Comparison of ENCODE assay signal across 9 cellular contexts in the genomic region with DNA sequence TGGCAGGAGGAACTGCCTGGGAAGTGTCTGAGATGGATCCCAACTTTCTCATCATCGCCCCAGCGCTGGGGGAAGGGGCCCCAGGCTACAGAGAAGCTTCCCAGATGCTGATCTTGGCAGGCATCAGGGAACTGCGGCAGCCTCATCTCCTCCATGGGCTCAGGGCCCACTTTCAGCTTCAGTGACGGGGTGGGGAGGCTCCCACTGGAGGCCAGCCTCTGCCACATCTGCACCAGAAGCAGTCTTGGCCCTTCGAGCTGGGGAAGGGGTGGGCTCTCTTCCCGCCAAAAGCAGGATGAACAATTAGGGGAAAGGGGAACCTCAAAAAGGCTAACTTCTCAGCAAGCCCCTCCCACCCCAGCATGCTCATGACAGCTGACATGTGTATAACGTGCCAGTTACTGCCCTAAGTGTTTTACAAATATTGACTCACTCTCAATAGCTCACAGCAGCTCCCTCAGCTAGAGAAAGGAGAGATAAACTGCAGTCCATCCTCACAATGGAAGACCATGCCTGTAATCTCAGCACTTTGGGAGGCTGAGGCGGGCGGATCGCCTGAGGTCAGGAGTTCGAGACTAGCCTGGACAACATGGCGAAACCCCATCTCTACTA. TPM values are rescaled to one million over a fixed set of nuclear protein-coding genes. Genes with fewer than 3 reads are reported as not detected.
A peak's percentile ranks its signal among the peaks of the same experiment; 100 is the strongest.
DNase-seq lines count a peak whose midpoint lies in the region; TF ChIP-seq lines count a peak whose summit lies in the region.
"Had no signal": no experiment of that assay in that cellular context is flagged by ENCODE, and none has a peak within 500 bp of the region (broad histone marks: within the 10 kb centered on the region; RNA-seq: fewer than 3 reads in every experiment).

No MANE protein-coding gene starts in this region.

- H3K36me3 ChIP-seq in esophagus muscularis mucosa, result no peaks in the 10 kb centered on the region
- no peaks in the 10 kb centered on the region for H3K36me3 ChIP-seq in rectal smooth muscle tissue (ENCODE audit: control insufficient read depth, insufficient read depth, low read length)
- no peaks in the 10 kb centered on the region for H3K36me3 ChIP-seq in WERI-Rb-1

- intact Hi-C loops in esophagus muscularis mucosa (cut with DNase I), result no loop called here

- no peak for TF ChIP-seq POLR2A in esophagus muscularis mucosa (IDR thresholded peaks at IDR 0.05; ENCODE audit: low read depth)

- no peak for TF ChIP-seq EP300 in esophagus muscularis mucosa (IDR thresholded peaks at IDR 0.05)

- H3K4me1 ChIP-seq in esophagus muscularis mucosa, result peaks cover 15 to 30% (median 22%) of the 10 kb centered on the region in 4 donors
- H3K4me1 ChIP-seq in rectal smooth muscle tissue (ENCODE audit: control insufficient read depth, insufficient read depth, low read length), result no peaks in the 10 kb centered on the region

- H3K9me3 ChIP-seq in esophagus muscularis mucosa (no peaks in the 10 kb centered on the region), WERI-Rb-1 (ENCODE audit: severe bottlenecking) (no peaks in the 10 kb centered on the region)

- H3K27ac Mint-ChIP-seq in nephron progenitor cell, result no peak overlapping the region

- H3K27me3 ChIP-seq in esophagus muscularis mucosa (no peaks in the 10 kb centered on the region), rectal smooth muscle tissue (ENCODE audit: control insufficient read depth, insufficient read depth, low read length) (no peaks in the 10 kb centered on the region), WERI-Rb-1 (ENCODE audit: insufficient read depth, low read depth, severe bottlenecking) (no peaks in the 10 kb centered on the region)

- TF ChIP-seq CTCF in esophagus muscularis mucosa (IDR thresholded peaks at IDR 0.05) (no peak), nephron progenitor cell (IDR thresholded peaks at IDR 0.05) (no peak), WERI-Rb-1 (IDR thresholded peaks at IDR 0.05; ENCODE audit: low read depth, low read length) (no peak)

- H3K4me1 Mint-ChIP-seq in nephron progenitor cell, result peaks cover 16% of the 10 kb centered on the region

- no peak overlapping the region for H3K9ac ChIP-seq in rectal smooth muscle tissue (ENCODE audit: low read length)

- H3K9me3 Mint-ChIP-seq in nephron progenitor cell, result no peaks in the 10 kb centered on the region

- peak overlapping the region; percentile 38 to 73 (median 68) for H3K27ac ChIP-seq in esophagus muscularis mucosa (replicated peaks in 1 of 4)
- H3K27ac ChIP-seq in rectal smooth muscle tissue (ENCODE audit: low read depth, low read length), result peak overlapping the region; percentile 40
- H3K27ac ChIP-seq in WERI-Rb-1, result no peak overlapping the region
- H3K27ac ChIP-seq: PC-9 had no signal

- DNase-seq in GM04503 (ENCODE audit: low read depth) (peak; percentile 39), NCI-H345 (lab: John Stamatoyannopoulos, UW) (peak; percentile 95), esophagus muscularis mucosa (ENCODE audit: extremely low spot score) (peak; percentile 95), nephron progenitor cell (no peak), D341Med (ENCODE audit: low spot score) (no peak), WERI-Rb-1 (no peak), cerebellum (ENCODE audit: low spot score) (no peak)

- peaks cover 16% of the 10 kb centered on the region for H3K27me3 Mint-ChIP-seq in nephron progenitor cell (ENCODE audit: low read depth, poor library complexity)

- no peak overlapping the region for H3K4me3 Mint-ChIP-seq in nephron progenitor cell

- 69% methylated on average over 10 of the region's 12 CpGs for WGBS in esophagus muscularis mucosa

- H3K4me3 ChIP-seq in esophagus muscularis mucosa (no peak overlapping the region), rectal smooth muscle tissue (ENCODE audit: low read length) (no peak overlapping the region), WERI-Rb-1 (ENCODE audit: low read depth, low read length) (no peak overlapping the region)
- H3K4me3 ChIP-seq: PC-9 had no signal

- no peaks in the 10 kb centered on the region for H3K36me3 Mint-ChIP-seq in nephron progenitor cell (ENCODE audit: low read depth)

RNA-seq across cellular contexts. Expression of a gene that starts 7.1 kb away (rescaled TPM):
- 10 to 100 TPM; 14.5 to 27.7 (median 20.4) TPM for total RNA-seq in esophagus muscularis mucosa
- total RNA-seq in cerebellum, result 4.9 TPM

RNA-seq across cellular contexts. Expression of a gene that starts 13.7 kb away (rescaled TPM):
- 10 to 100 TPM; 39.9 to 78.0 (median 61.7) TPM for total RNA-seq in esophagus muscularis mucosa
- total RNA-seq in cerebellum, result 8.1 TPM

RNA-seq across cellular contexts. Expression of a gene that starts 32.6 kb away (rescaled TPM):
- total RNA-seq in esophagus muscularis mucosa (10 to 100 TPM; 15.8 to 63.5 (median 18.4) TPM), cerebellum (2.7 TPM)

RNA-seq across cellular contexts. Expression of a gene that starts 43.5 kb away (rescaled TPM):
- 10 to 100 TPM; 20.8 to 51.4 (median 34.8) TPM for total RNA-seq in esophagus muscularis mucosa
- 42.7 TPM for total RNA-seq in cerebellum

RNA-seq across cellular contexts. Expression of a gene that starts 48.5 kb away (rescaled TPM):
- total RNA-seq in esophagus muscularis mucosa (under 1 TPM in 3 of 4 donors, not detected in 1; 0.29 to 0.78 (median 0.66) TPM), cerebellum (not detected)

Comparison
In these comparisons a context has a peak if more than half of its experiments do, and no peak if none do; other contexts are left out.
1. DNase-seq: peak in GM04503 (single experiment), NCI-H345 (single experiment) and esophagus muscularis mucosa (single experiment); none in nephron progenitor cell (single experiment), D341Med (single experiment), WERI-Rb-1 (single experiment) and cerebellum (single experiment).